In the genomic region with DNA sequence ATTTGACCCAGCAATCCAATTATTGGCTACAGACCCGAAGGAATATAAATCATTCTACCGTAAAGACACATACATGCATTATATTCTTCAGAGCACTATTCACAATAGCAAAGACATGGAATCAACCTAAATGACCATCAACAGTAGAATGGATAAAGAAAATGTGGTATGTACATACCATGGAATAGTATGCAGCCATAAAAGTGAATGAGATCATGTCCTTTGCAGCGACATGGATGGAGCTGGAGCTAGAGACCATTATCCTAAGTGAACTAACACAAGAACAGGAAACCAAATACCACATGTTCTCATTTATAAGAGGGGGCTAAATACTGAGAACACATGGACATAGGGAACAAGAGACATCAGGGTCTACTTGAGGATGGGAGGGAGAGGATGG, we compare ENCODE assay signal across 34 cellular contexts.
"Had no signal": no experiment of that assay in that cellular context is flagged by ENCODE, and none has a peak within 500 bp of the region (broad histone marks: within the 10 kb centered on the region; RNA-seq: fewer than 3 reads in every experiment).

No MANE protein-coding gene starts in this region.

- H3K4me1 ChIP-seq: body of pancreas, breast epithelium had no signal

- H3K27me3 ChIP-seq: adrenal gland, body of pancreas, brain microvascular endothelial cell, breast epithelium had no signal

- DNase-seq: activated B cell treated with CpG ODN at 0.5 μM for 24 hours; activated CD4-positive, alpha-beta memory T cell treated with anti-CD3 and anti-CD28 coated beads for 36 hours; activated CD4-positive, alpha-beta T cell treated with anti-CD3 and anti-CD28 coated beads for 4 hours; activated CD4-positive, alpha-beta T cell treated with anti-CD3 and anti-CD28 coated beads, Interleukin-2, amount 10 ng/mL, durations not matched to agents 24 days and 14 days; activated CD4-positive, alpha-beta T cell treated with anti-CD3 and anti-CD28 coated beads, Interleukin-2, amount 50 U/mL, for 1 hour; activated CD4-positive, alpha-beta T cell treated with anti-CD3 and anti-CD28 coated beads, Interleukin-2, amount 50 U/mL, for 4 hours; activated CD4-positive, CD25-positive, alpha-beta regulatory T cell treated with anti-CD3 and anti-CD28 coated beads, Interleukin-2, amount 50 U/mL, for 72 hours; activated CD8-positive, alpha-beta memory T cell treated with anti-CD3 and anti-CD28 coated beads, Interleukin-2, amount 50 U/mL, for 4 hours; activated CD8-positive, alpha-beta T cell treated with anti-CD3 and anti-CD28 coated beads for 36 hours; activated effector memory CD4-positive, alpha-beta T cell treated with anti-CD3 and anti-CD28 coated beads, Interleukin-2, amount 50 U/mL, for 16 hours; activated gamma-delta T cell treated with Interleukin-2 at 50 U/mL for 16 hours; activated naive CD4-positive, alpha-beta T cell; activated naive CD4-positive, alpha-beta T cell treated with anti-CD3 and anti-CD28 coated beads for 36 hours; activated naive CD4-positive, alpha-beta T cell treated with anti-CD3 and anti-CD28 coated beads, Interleukin-2, amount 50 U/mL, for 16 hours; activated naive CD8-positive, alpha-beta T cell treated with anti-CD3 and anti-CD28 coated beads for 36 hours; activated T-cell treated with anti-CD3 and anti-CD28 coated beads for 4 hours; activated T-cell treated with anti-CD3 and anti-CD28 coated beads, Interleukin-2, amount 50 U/mL, for 1 hour; activated T-cell treated with anti-CD3 and anti-CD28 coated beads, Interleukin-2, amount 50 U/mL, for 4 hours; activated T-cell treated with anti-CD3 and anti-CD28 coated beads, Interleukin-2, amount 50 U/mL, for 72 hours; adrenal gland; amniotic stem cell; aorta; body of pancreas; brain microvascular endothelial cell; central memory CD4-positive, alpha-beta T cell; T-helper 2 cell; T-helper 9 cell had no signal

- H3K36me3 ChIP-seq: brain microvascular endothelial cell, breast epithelium had no signal

- H3K9me3 ChIP-seq: adrenal gland, body of pancreas had no signal

- H3K4me3 ChIP-seq: adrenal gland, body of pancreas, breast epithelium had no signal

- ATAC-seq: activated CD8-positive, alpha-beta T cell treated with anti-CD3 and anti-CD28 coated beads for 36 hours; activated naive CD4-positive, alpha-beta T cell treated with anti-CD3 and anti-CD28 coated beads, Interleukin-2, amount 50 U/mL, for 72 hours; activated T-cell treated with anti-CD3 and anti-CD28 coated beads, Interleukin-2, amount 50 U/mL, for 4 hours; activated T-cell treated with anti-CD3 and anti-CD28 coated beads, Interleukin-2, amount 50 U/mL, for 72 hours; activated T-helper 17 cell treated with anti-CD3 and anti-CD28 coated beads, Interleukin-2, amount 50 U/mL, for 72 hours; body of pancreas had no signal

- H3K27ac ChIP-seq: adrenal gland, body of pancreas, brain microvascular endothelial cell, breast epithelium, VCaP had no signal

- FAIRE-seq: astrocyte, colon, TTC549 had no signal
